Comparison of ENCODE assay signal across 8 cellular contexts in genomic region chr13:24271611-24272451, GRCh38. TPM values are rescaled to one million over a fixed set of nuclear protein-coding genes. Genes with fewer than 3 reads are reported as not detected.
A peak's percentile ranks its signal among the peaks of the same experiment; 100 is the strongest.
DNase-seq lines count a peak whose midpoint lies in the region; ATAC-seq and TF ChIP-seq lines count a peak whose summit lies in the region.

No MANE protein-coding gene starts in this region.

- WGBS in lower leg skin, 2 donors, result 13 to 17% methylated on average over 23 of the region's 25 CpGs

- peak overlapping the region; percentile 28 for H3K4me3 ChIP-seq in colonic mucosa
- no peak overlapping the region for H3K4me3 ChIP-seq in lower leg skin (ENCODE audit: low read depth, poor library complexity, severe bottlenecking)
- no peak overlapping the region for H3K4me3 ChIP-seq in MM.1S (ENCODE audit: low read length)

- H3K9me3 ChIP-seq in colonic mucosa (no peaks in the 10 kb centered on the region), MM.1S (replicated peaks; ENCODE audit: insufficient read depth, low read length) (no peaks in the 10 kb centered on the region)

- TF ChIP-seq POLR2A in lower leg skin (IDR thresholded peaks at IDR 0.05), result no peak

- H2AFZ ChIP-seq in MM.1S (ENCODE audit: low read length), result no peak overlapping the region

- H3K4me2 ChIP-seq in MM.1S (ENCODE audit: low read depth, low read length), result no peak overlapping the region

- H3F3A ChIP-seq in MM.1S (ENCODE audit: insufficient read depth, low read length), result no peaks in the 10 kb centered on the region

- H3K79me2 ChIP-seq in MM.1S (ENCODE audit: low read length), result no peaks in the 10 kb centered on the region

- no peaks in the 10 kb centered on the region for H3K9me2 ChIP-seq in MM.1S (replicated peaks; ENCODE audit: insufficient read depth, low read length)

- intact Hi-C loops in colonic mucosa (cut with DNase I) (no loop called here), lower leg skin (cut with DNase I; ENCODE audit: low total_unique reads) (no loop called here)

- TF ChIP-seq CTCF in colonic mucosa (IDR thresholded peaks at IDR 0.05) (no peak), lower leg skin (IDR thresholded peaks at IDR 0.05) (no peak), MM.1S (IDR thresholded peaks at IDR 0.05; ENCODE audit: low read length) (no peak)

- H3K9ac ChIP-seq in colonic mucosa (ENCODE audit: low read depth in 2 of 2, low read length in 2 of 2) (peak overlapping the region; percentile 66 to 70), MM.1S (ENCODE audit: low read length) (no peak overlapping the region)

- no peaks in the 10 kb centered on the region for H4K20me1 ChIP-seq in MM.1S (ENCODE audit: insufficient read depth, low read length)

- peak; percentile 42 for ATAC-seq in GM19467 (IDR thresholded peaks at IDR 0.05; ENCODE audit: unreplicated experiment)
- ATAC-seq in HG03565 (IDR thresholded peaks at IDR 0.05; ENCODE audit: unreplicated experiment), result peak; percentile 35

- peaks cover 18% of the 10 kb centered on the region for H3K4me1 ChIP-seq in colonic mucosa
- H3K4me1 ChIP-seq in MM.1S (ENCODE audit: low read length), result no peaks in the 10 kb centered on the region

- H3K36me3 ChIP-seq in colonic mucosa, result no peaks in the 10 kb centered on the region
- H3K36me3 ChIP-seq in MM.1S (replicated peaks; ENCODE audit: insufficient read depth, low read length), result no peaks in the 10 kb centered on the region

- H3K27me3 ChIP-seq in colonic mucosa (no peaks in the 10 kb centered on the region), MM.1S (replicated peaks; ENCODE audit: insufficient read depth, low read length) (no peaks in the 10 kb centered on the region)

- DNase-seq in C1 segment of cervical spinal cord (lab: John Stamatoyannopoulos, UW) (peak in 12 of 14 donors; percentile 35 to 81 (median 75)), colonic mucosa (peak; percentile 78), lower leg skin (ENCODE audit: low spot score in 2 of 2) (peak; percentile 43 to 89), MM.1S (no peak)
- DNase-seq in activated CD4-positive, CD25-positive, alpha-beta regulatory T cell treated with anti-CD3 and anti-CD28 coated beads, Interleukin-2, amount 50 U/mL, for 72 hours, result peak; percentile 50
- DNase-seq in stimulated activated naive CD4-positive, alpha-beta T cell (lab: John Stamatoyannopoulos, UW), result peak; percentile 58 to 86 (median 78)

- peak overlapping the region; percentile 95 for H3K27ac ChIP-seq in colonic mucosa
- no peak overlapping the region for H3K27ac ChIP-seq in MM.1S (ENCODE audit: low read length)

RNA-seq across cellular contexts. Expression of gene C1QTNF9, which starts 37.5 kb away (rescaled TPM):
- total RNA-seq in colonic mucosa, result under 1 TPM in 1 of 2 donors, not detected in 1; 0.19 TPM
- under 1 TPM in 1 of 4 donors, not detected in 3; 0.53 TPM for total RNA-seq in lower leg skin
